In genomic region chr11:64148200-64148916, GRCh38 we compare ENCODE assay signal across 1 cellular context.
TF ChIP-seq lines count a peak whose summit lies in the region.

No MANE protein-coding gene starts in this region.

TF ChIP-seq in IMR-90, 13 proteins besides CTCF, POLR2A, EP300 and RAD21:
- TF ChIP-seq SMC3 (IDR thresholded peaks at IDR 0.05; ENCODE audit: low read depth, low read length) (peak; percentile 98), USF2 (IDR thresholded peaks at IDR 0.05; ENCODE audit: low read depth, low read length) (no peak), BHLHE40 (IDR thresholded peaks at IDR 0.05; ENCODE audit: low read depth, low read length) (no peak), NFE2L2 (IDR thresholded peaks at IDR 0.05; ENCODE audit: low read depth, low read length) (no peak), MAZ (IDR thresholded peaks at IDR 0.05; ENCODE audit: borderline replicate concordance, low read depth, low read length) (peak; percentile 18; the same call in 1 of the 2 replicates)
- TF ChIP-seq, protein P1, sequence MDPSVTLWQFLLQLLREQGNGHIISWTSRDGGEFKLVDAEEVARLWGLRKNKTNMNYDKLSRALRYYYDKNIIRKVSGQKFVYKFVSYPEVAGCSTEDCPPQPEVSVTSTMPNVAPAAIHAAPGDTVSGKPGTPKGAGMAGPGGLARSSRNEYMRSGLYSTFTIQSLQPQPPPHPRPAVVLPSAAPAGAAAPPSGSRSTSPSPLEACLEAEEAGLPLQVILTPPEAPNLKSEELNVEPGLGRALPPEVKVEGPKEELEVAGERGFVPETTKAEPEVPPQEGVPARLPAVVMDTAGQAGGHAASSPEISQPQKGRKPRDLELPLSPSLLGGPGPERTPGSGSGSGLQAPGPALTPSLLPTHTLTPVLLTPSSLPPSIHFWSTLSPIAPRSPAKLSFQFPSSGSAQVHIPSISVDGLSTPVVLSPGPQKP (IDR thresholded peaks at IDR 0.05; ENCODE audit: borderline replicate concordance, low read depth, low read length), result no peak
